19 cellular contexts compared by ENCODE assay signal in the genomic region with DNA sequence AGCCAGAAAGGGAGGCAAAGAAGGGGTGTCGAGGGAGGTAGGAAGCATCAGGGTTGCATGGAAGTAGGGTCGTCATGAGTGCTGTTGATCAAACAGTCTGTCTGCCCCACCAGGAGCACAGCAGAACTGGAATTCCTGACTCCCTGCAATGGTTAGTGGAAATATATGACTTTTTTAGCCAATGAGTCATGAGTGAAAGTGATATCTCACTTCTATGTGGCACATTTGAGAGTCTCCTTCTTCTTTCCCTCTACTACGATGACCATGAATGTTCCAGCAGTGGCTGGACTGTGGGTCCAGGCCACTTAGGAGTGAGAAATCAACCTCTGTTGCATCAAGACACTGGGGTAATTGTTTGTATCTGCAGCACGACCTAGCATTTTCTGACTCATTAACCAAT.
A peak's percentile ranks its signal among the peaks of the same experiment; 100 is the strongest.
DNase-seq lines count a peak whose midpoint lies in the region; FAIRE-seq and TF ChIP-seq lines count a peak whose summit lies in the region.
"Had no signal": no experiment of that assay in that cellular context is flagged by ENCODE, and none has a peak within 500 bp of the region (broad histone marks: within the 10 kb centered on the region; RNA-seq: fewer than 3 reads in every experiment).

No MANE protein-coding gene starts in this region.

- intact Hi-C loops in colonic mucosa (cut with DNase I) = no loop called here

- H3K9ac ChIP-seq in colonic mucosa (ENCODE audit: low read depth in 2 of 2, low read length in 2 of 2) = no peak overlapping the region

- 61 to 82% (median 67%) methylated on average over 4 of the region's 4 CpGs for WGBS in small intestine, 3 donors

- H3K27me3 ChIP-seq in bronchial epithelial cell (ENCODE audit: control insufficient read depth, insufficient read depth, low read length) = no peaks in the 10 kb centered on the region
- no peaks in the 10 kb centered on the region for H3K27me3 ChIP-seq in small intestine (ENCODE audit: control insufficient read depth in 2 of 2, insufficient read depth in 2 of 2, low read length in 2 of 2)
- H3K27me3 ChIP-seq in colonic mucosa = no peaks in the 10 kb centered on the region
- H3K27me3 ChIP-seq: Peyer's patch had no signal

- no peak for TF ChIP-seq CTCF in bronchial epithelial cell (IDR thresholded peaks at IDR 0.05; ENCODE audit: insufficient read depth, low read length, severe bottlenecking)
- no peak for TF ChIP-seq CTCF in colonic mucosa (IDR thresholded peaks at IDR 0.05)

- H3K36me3 ChIP-seq in bronchial epithelial cell (ENCODE audit: control insufficient read depth, insufficient read depth, low read length) = no peaks in the 10 kb centered on the region
- no peaks in the 10 kb centered on the region for H3K36me3 ChIP-seq in small intestine (ENCODE audit: control insufficient read depth in 2 of 2, insufficient read depth in 2 of 2, low read length in 2 of 2)
- no peaks in the 10 kb centered on the region for H3K36me3 ChIP-seq in colonic mucosa
- H3K36me3 ChIP-seq: Peyer's patch had no signal

- H3K27ac ChIP-seq in small intestine (ENCODE audit: low read depth in 1 of 2, low read length in 1 of 2) (no peak overlapping the region), colonic mucosa (no peak overlapping the region)
- H3K27ac ChIP-seq: Peyer's patch had no signal

- FAIRE-seq in bronchial epithelial cell (lab: Jason Lieb, UNC) = no peak
- no peak for FAIRE-seq in small intestine (lab: Jason Lieb, UNC)
- FAIRE-seq: G401.6 had no signal

- H3K4me1 ChIP-seq in small intestine (ENCODE audit: control insufficient read depth in 2 of 2, insufficient read depth in 1 of 2, low read depth in 1 of 2, low read length in 1 of 2) (no peaks in the 10 kb centered on the region), colonic mucosa (no peaks in the 10 kb centered on the region)
- H3K4me1 ChIP-seq: Peyer's patch had no signal

- DNase-seq in LHCN-M2 (ENCODE audit: low read depth) = peak; percentile 42
- DNase-seq in bronchial epithelial cell (ENCODE audit: low read depth) = peak; percentile 10
- peak; percentile 49 for DNase-seq in myocyte (ENCODE audit: low read depth)
- no peak for DNase-seq in small intestine
- no peak for DNase-seq in ecto neural progenitor cell (ENCODE audit: low spot score)
- no peak for DNase-seq in colonic mucosa
- DNase-seq in SHP77 treated with DMSO at 0.1 percent for 48 hours (lab: John Stamatoyannopoulos, UW) = no peak
- DNase-seq: DMS79 treated with DMSO at 0.1 percent for 48 hours; H7; HFFc6; Karpas-422; NCI-H1092 treated with DMSO at 0.1 percent for 48 hours; NCI-H1694; NCI-H2081 treated with DMSO at 0.1 percent for 48 hours; NCI-H510A; NCI-H748 treated with DMSO at 0.1 percent for 48 hours; NK-92 treated with Interleukin-12 subunit alpha and Interleukin-12 subunit beta, amount 100 ng/mL, for 24 hours; Peyer's patch had no signal

- H3K9me3 ChIP-seq in small intestine (ENCODE audit: control insufficient read depth, low read depth) = no peaks in the 10 kb centered on the region
- no peaks in the 10 kb centered on the region for H3K9me3 ChIP-seq in colonic mucosa
- H3K9me3 ChIP-seq: Peyer's patch had no signal

- H3K4me3 ChIP-seq in bronchial epithelial cell (ENCODE audit: low read depth, low read length) (no peak overlapping the region), small intestine (ENCODE audit: low read depth in 1 of 2, low read length in 2 of 2) (no peak overlapping the region), colonic mucosa (no peak overlapping the region)
- H3K4me3 ChIP-seq: Peyer's patch had no signal

Comparison
In these comparisons a context has a peak if more than half of its experiments do, and no peak if none do; other contexts are left out.
1. DNase-seq: peak in LHCN-M2 (single experiment), bronchial epithelial cell (single experiment) and myocyte (single experiment); none in small intestine (single experiment), ecto neural progenitor cell (single experiment), colonic mucosa (single experiment) and SHP77 treated with DMSO at 0.1 percent for 48 hours (single experiment).